ENCODE assay signal across 23 cellular contexts in the genomic region with DNA sequence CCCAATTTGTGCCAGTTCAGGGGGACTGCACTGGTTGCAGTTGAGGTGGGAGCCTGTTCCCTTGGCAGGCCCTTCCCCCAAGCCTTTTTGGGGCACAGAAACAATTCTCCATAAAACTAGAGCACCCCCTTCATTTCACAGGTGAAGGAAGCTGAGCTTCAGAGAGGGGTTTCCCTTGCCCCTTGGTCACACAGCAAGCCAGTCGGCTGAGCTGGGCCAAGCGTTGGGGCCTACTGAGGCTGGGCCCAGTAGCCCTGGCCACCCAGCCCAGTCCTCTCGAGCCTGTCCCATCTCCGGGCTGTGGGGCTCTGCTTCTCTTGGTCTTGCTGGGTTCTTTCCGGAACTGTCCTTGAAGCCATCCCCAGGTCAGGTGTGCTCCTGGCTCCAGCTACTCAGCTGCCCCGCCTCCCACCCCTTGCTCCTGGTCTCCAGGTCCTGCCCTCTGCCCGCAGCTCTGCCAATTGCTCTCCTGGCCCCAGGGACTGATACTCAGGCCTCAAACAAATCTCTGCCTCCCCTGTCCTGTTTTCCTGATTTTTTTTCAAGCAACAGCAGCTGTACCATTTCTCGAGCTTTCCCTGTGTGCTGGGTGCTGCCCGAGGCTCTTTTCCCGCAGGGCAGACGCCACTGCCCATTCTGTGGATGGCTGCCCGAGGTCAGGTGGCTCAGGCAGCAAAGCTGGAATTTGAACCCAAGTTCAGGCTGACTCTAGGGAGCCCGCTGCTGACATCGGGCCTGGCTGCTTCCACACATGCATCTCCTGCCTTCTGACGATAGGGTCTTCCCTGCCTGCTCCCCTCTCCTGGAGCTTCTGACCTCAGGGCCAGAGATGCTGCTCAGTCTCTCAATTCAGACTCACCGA.
"Had no signal": no experiment of that assay in that cellular context is flagged by ENCODE, and none has a peak within 500 bp of the region (broad histone marks: within the 10 kb centered on the region; RNA-seq: fewer than 3 reads in every experiment).

No MANE protein-coding gene starts in this region.

- H3K27ac ChIP-seq: breast epithelium, esophagus muscularis mucosa, gastroesophageal sphincter, heart right ventricle, lower lobe of right lung, skin epidermis, testis, upper lobe of left lung had no signal

- H3K4me3 Mint-ChIP-seq: activated CD4-positive, alpha-beta T cell treated with anti-CD3 and anti-CD28 coated beads, Interleukin-2, amount 10 ng/mL, durations not matched to agents 7 days and 5 days; activated naive CD4-positive, alpha-beta T cell treated with anti-CD3 and anti-CD28 coated beads, Interleukin-2, amount 50 U/mL, for 24 hours; dendritic cell treated with granulocyte-macrophage colony-stimulating factor and Interleukin-4, amounts not matched to agents 40 ng/mL and 50 ng/mL, for 4 days; natural killer cell; stimulated activated naive CD8-positive, alpha-beta T cell treated with anti-CD3 and anti-CD28 coated beads, Interleukin-15, amount 100 ng/mL, for 72 hours had no signal

- H3K9me3 Mint-ChIP-seq: activated CD4-positive, alpha-beta T cell treated with anti-CD3 and anti-CD28 coated beads, Interleukin-2, amount 10 ng/mL, durations not matched to agents 7 days and 5 days; activated naive CD4-positive, alpha-beta T cell treated with anti-CD3 and anti-CD28 coated beads, Interleukin-2, amount 50 U/mL, for 24 hours; dendritic cell treated with granulocyte-macrophage colony-stimulating factor and Interleukin-4, amounts not matched to agents 40 ng/mL and 50 ng/mL, for 4 days; natural killer cell; stimulated activated naive CD8-positive, alpha-beta T cell treated with anti-CD3 and anti-CD28 coated beads, Interleukin-15, amount 100 ng/mL, for 72 hours had no signal

- H3K4me1 ChIP-seq: breast epithelium, esophagus muscularis mucosa, gastroesophageal sphincter, heart right ventricle, lower lobe of right lung, testis had no signal

- DNase-seq: activated CD4-positive, alpha-beta T cell treated with anti-CD3 and anti-CD28 coated beads, Interleukin-2, amount 10 ng/mL, durations not matched to agents 7 days and 5 days; activated CD4-positive, CD25-positive, alpha-beta regulatory T cell; activated CD8-positive, alpha-beta memory T cell treated with anti-CD3 and anti-CD28 coated beads for 24 hours; activated CD8-positive, alpha-beta memory T cell treated with anti-CD3 and anti-CD28 coated beads, Interleukin-2, amount 50 U/mL, for 48 hours; activated gamma-delta T cell; activated T-cell treated with anti-CD3 and anti-CD28 coated beads, Interleukin-2, amount 50 U/mL, for 48 hours; cerebellar nuclear complex; effector CD8-positive, alpha-beta T cell; heart right ventricle; natural killer cell; occipital lobe; retina; stimulated activated CD4-positive, alpha-beta T cell treated with anti-CD3 and anti-CD28 coated beads, Interleukin-2, amount 100 ng/mL, for 48 hours; stimulated activated naive CD8-positive, alpha-beta T cell treated with anti-CD3 and anti-CD28 coated beads, Interleukin-15, amount 100 ng/mL, for 72 hours; testis had no signal

- H3K36me3 ChIP-seq: breast epithelium, esophagus muscularis mucosa, gastroesophageal sphincter, heart right ventricle, lower lobe of right lung, upper lobe of left lung had no signal

- H3K27me3 Mint-ChIP-seq: activated naive CD4-positive, alpha-beta T cell treated with anti-CD3 and anti-CD28 coated beads, Interleukin-2, amount 50 U/mL, for 24 hours had no signal

- H3K9me3 ChIP-seq: breast epithelium, esophagus muscularis mucosa, gastroesophageal sphincter, heart right ventricle, lower lobe of right lung, testis, upper lobe of left lung had no signal

- H3K27me3 ChIP-seq: testis had no signal

- ATAC-seq: gastroesophageal sphincter; heart right ventricle; lower lobe of right lung; natural killer cell; stimulated activated naive CD8-positive, alpha-beta T cell treated with anti-CD3 and anti-CD28 coated beads, Interleukin-15, amount 100 ng/mL, for 72 hours had no signal

- H3K36me3 Mint-ChIP-seq: activated naive CD4-positive, alpha-beta T cell treated with anti-CD3 and anti-CD28 coated beads, Interleukin-2, amount 50 U/mL, for 24 hours; natural killer cell had no signal

- H3K27ac Mint-ChIP-seq: activated CD4-positive, alpha-beta T cell treated with anti-CD3 and anti-CD28 coated beads, Interleukin-2, amount 10 ng/mL, durations not matched to agents 7 days and 5 days; activated naive CD4-positive, alpha-beta T cell treated with anti-CD3 and anti-CD28 coated beads, Interleukin-2, amount 50 U/mL, for 24 hours; dendritic cell treated with granulocyte-macrophage colony-stimulating factor and Interleukin-4, amounts not matched to agents 40 ng/mL and 50 ng/mL, for 4 days; natural killer cell had no signal

- H3K4me3 ChIP-seq: breast epithelium, esophagus muscularis mucosa, gastroesophageal sphincter, heart right ventricle, lower lobe of right lung, skin epidermis, testis, upper lobe of left lung had no signal
